8 cellular contexts compared by ENCODE assay signal in the genomic region with DNA sequence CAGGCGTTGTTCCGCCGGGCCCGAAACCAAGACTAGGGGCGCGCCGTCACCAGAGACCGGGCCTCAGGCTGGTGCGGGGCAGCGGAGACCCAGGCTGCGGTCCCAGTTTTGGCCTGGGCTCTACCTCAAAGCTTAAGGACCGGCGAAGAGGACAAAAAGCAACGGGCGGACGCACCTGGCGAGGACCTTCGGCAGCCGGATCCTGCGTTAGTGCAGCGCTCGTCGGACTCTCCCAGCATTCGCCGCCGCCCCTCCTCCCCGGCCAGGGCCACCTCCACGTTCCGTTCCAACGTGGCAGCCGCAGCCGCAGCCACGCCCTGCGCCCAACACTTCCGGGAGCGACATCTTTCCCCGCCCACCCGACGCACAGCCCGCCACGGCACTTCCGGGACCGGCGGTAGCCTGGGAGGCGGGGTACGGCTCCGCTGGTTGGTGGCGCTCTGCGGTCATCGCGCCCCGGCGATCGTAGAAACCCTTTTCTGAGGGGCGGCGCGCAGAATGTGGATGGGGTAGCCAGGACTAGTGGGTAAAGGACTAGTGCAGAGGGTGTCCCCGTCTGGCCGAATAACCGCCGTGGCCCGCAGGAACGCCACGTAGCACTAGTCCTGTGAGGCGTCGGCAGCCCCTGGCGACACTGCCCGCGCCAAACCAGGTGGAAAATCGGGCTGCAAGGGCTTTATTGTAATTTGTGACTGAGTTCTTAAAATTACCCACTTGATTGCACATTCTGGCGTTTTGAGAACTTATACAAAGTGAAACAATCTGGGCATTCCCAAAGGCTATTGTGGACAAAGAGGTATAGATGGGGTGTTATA. TPM values are rescaled to one million over a fixed set of nuclear protein-coding genes. Genes with fewer than 3 reads are reported as not detected.
DNase-seq lines count a peak whose midpoint lies in the region; ATAC-seq and TF ChIP-seq lines count a peak whose summit lies in the region.

A gene with protein sequence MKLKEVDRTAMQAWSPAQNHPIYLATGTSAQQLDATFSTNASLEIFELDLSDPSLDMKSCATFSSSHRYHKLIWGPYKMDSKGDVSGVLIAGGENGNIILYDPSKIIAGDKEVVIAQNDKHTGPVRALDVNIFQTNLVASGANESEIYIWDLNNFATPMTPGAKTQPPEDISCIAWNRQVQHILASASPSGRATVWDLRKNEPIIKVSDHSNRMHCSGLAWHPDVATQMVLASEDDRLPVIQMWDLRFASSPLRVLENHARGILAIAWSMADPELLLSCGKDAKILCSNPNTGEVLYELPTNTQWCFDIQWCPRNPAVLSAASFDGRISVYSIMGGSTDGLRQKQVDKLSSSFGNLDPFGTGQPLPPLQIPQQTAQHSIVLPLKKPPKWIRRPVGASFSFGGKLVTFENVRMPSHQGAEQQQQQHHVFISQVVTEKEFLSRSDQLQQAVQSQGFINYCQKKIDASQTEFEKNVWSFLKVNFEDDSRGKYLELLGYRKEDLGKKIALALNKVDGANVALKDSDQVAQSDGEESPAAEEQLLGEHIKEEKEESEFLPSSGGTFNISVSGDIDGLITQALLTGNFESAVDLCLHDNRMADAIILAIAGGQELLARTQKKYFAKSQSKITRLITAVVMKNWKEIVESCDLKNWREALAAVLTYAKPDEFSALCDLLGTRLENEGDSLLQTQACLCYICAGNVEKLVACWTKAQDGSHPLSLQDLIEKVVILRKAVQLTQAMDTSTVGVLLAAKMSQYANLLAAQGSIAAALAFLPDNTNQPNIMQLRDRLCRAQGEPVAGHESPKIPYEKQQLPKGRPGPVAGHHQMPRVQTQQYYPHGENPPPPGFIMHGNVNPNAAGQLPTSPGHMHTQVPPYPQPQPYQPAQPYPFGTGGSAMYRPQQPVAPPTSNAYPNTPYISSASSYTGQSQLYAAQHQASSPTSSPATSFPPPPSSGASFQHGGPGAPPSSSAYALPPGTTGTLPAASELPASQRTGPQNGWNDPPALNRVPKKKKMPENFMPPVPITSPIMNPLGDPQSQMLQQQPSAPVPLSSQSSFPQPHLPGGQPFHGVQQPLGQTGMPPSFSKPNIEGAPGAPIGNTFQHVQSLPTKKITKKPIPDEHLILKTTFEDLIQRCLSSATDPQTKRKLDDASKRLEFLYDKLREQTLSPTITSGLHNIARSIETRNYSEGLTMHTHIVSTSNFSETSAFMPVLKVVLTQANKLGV (minus strand): TSS at position 241 of the 815 bp plus-strand sequence. CDS start 9,217 bp downstream, outside the sequence.

- H2AFZ ChIP-seq in fibroblast of lung (ENCODE audit: low read length): peak within 1 kb of the TSS; percentile 68

- TF ChIP-seq CTCF in LNCAP (IDR thresholded peaks at IDR 0.05): peak; percentile 19; the same call in 1 of the 2 replicates
- no peak for TF ChIP-seq CTCF in fibroblast of lung (conservative IDR thresholded peaks at IDR 0.05 in 1 of 2, IDR thresholded peaks at IDR 0.05 in 1 of 2; ENCODE audit: low read depth in 1 of 2, low read length in 2 of 2)

- peaks cover 26% of the 10 kb centered on the region for H3K36me3 Mint-ChIP-seq in activated T-helper 17 cell treated with anti-CD3 and anti-CD28 coated beads, Interleukin-2, amount 50 U/mL, for 72 hours (ENCODE audit: low read depth)
- H3K36me3 Mint-ChIP-seq in naive thymus-derived CD8-positive, alpha-beta T cell: peaks cover 5 to 22% (median 14%) of the 10 kb centered on the region in 3 donors

- peak within 1 kb of the TSS; percentile 99 for H3K27ac ChIP-seq in fibroblast of lung (ENCODE audit: insufficient read depth, low read length)

- H3K4me3 ChIP-seq in fibroblast of lung (replicated peaks in 1 of 4; ENCODE audit: control extremely low read depth in 1 of 4, insufficient read depth in 1 of 4, low read depth in 3 of 4, low read length in 4 of 4): peak within 1 kb of the TSS; percentile 55 to 98 (median 88)

- peaks cover 12% of the 10 kb centered on the region for H3K4me1 Mint-ChIP-seq in activated T-helper 17 cell treated with anti-CD3 and anti-CD28 coated beads, Interleukin-2, amount 50 U/mL, for 72 hours
- H3K4me1 Mint-ChIP-seq in naive thymus-derived CD8-positive, alpha-beta T cell: peaks cover 3 to 44% (median 36%) of the 10 kb centered on the region in 4 donors

- H3K27me3 ChIP-seq in fibroblast of lung (ENCODE audit: control insufficient read depth, insufficient read depth, low read length): no peaks in the 10 kb centered on the region

- peak; percentile 95 for ATAC-seq in activated T-helper 17 cell treated with anti-CD3 and anti-CD28 coated beads, Interleukin-2, amount 50 U/mL, for 72 hours (replicated peaks)
- peak; percentile 90 to 91 for ATAC-seq in naive thymus-derived CD8-positive, alpha-beta T cell

- no peaks in the 10 kb centered on the region for H3K27me3 Mint-ChIP-seq in activated T-helper 17 cell treated with anti-CD3 and anti-CD28 coated beads, Interleukin-2, amount 50 U/mL, for 72 hours
- H3K27me3 Mint-ChIP-seq in naive thymus-derived CD8-positive, alpha-beta T cell: no peaks in the 10 kb centered on the region

- H3K27ac Mint-ChIP-seq in activated T-helper 17 cell treated with anti-CD3 and anti-CD28 coated beads, Interleukin-2, amount 50 U/mL, for 72 hours: peak within 1 kb of the TSS; percentile 94
- H3K27ac Mint-ChIP-seq in naive thymus-derived CD8-positive, alpha-beta T cell: peak within 1 kb of the TSS; percentile 92 to 99 (median 98)

- peaks cover 5% of the 10 kb centered on the region for H4K20me1 ChIP-seq in fibroblast of lung (ENCODE audit: control insufficient read depth, extremely low read depth, insufficient read depth, low read length)

- no peaks in the 10 kb centered on the region for H3K9me3 Mint-ChIP-seq in activated T-helper 17 cell treated with anti-CD3 and anti-CD28 coated beads, Interleukin-2, amount 50 U/mL, for 72 hours
- H3K9me3 Mint-ChIP-seq in naive thymus-derived CD8-positive, alpha-beta T cell: no peaks in the 10 kb centered on the region

- H3K36me3 ChIP-seq in fibroblast of lung (ENCODE audit: control insufficient read depth, insufficient read depth, low read length): peaks cover 7% of the 10 kb centered on the region

- peak within 1 kb of the TSS; percentile 100 for H3K9ac ChIP-seq in fibroblast of lung (ENCODE audit: insufficient read depth, low read length)

- no peaks in the 10 kb centered on the region for H3K9me3 ChIP-seq in fibroblast of lung (ENCODE audit: control insufficient read depth, insufficient read depth, low read depth, low read length)

- H3K4me3 Mint-ChIP-seq in activated T-helper 17 cell treated with anti-CD3 and anti-CD28 coated beads, Interleukin-2, amount 50 U/mL, for 72 hours: peak within 1 kb of the TSS; percentile 95
- peak within 1 kb of the TSS; percentile 87 to 98 (median 94) for H3K4me3 Mint-ChIP-seq in naive thymus-derived CD8-positive, alpha-beta T cell

- peaks cover 52% of the 10 kb centered on the region for H3K79me2 ChIP-seq in fibroblast of lung (ENCODE audit: control insufficient read depth, insufficient read depth, low read length)

- H3K4me2 ChIP-seq in fibroblast of lung (ENCODE audit: extremely low read depth, insufficient read depth, low read length): peak within 1 kb of the TSS; percentile 52

- H3K4me1 ChIP-seq in fibroblast of lung (ENCODE audit: control insufficient read depth, extremely low read depth, insufficient read depth, low read length): peaks cover under 1% of the 10 kb centered on the region

- DNase-seq in Daoy (ENCODE audit: low read depth) (peak; percentile 94), GOT3 (lab: John Stamatoyannopoulos, UW) (peak; percentile 82), RPMI8226 (peak; percentile 95), fibroblast of lung (ENCODE audit: low read depth in 2 of 2) (peak; percentile 92 to 94)
- DNase-seq in naive thymus-derived CD8-positive, alpha-beta T cell: peak; percentile 92 to 98 (median 96)
- DNase-seq in stimulated activated naive CD4-positive, alpha-beta T cell (lab: John Stamatoyannopoulos, UW): peak; percentile 91 to 96 (median 94)

- POLR2A ChIA-PET in naive thymus-derived CD8-positive, alpha-beta T cell (lab: Charles Lee): interaction anchor here (0.6 to 3.7 kb wide), 5 partner anchors 9 to 144 kb away, joined by 3 to 40 read pairs (median 3); partner anchors contain the start of genes COPS4, LIN54 and THAP9

RNA-seq across cellular contexts. Expression of the gene that starts here (rescaled TPM):
- total RNA-seq in Daoy (2014; rRNA removed; shearing (Covaris generic)): 63.3 and 79.6 TPM in 2 replicates
- total RNA-seq in activated T-helper 17 cell treated with anti-CD3 and anti-CD28 coated beads, Interleukin-2, amount 50 U/mL, for 72 hours: 100 to 1,000 TPM in 1 of 2 donors, 10 to 100 TPM in 1; 82.6 to 124 TPM
- 297 and 342 TPM in 2 replicates for total RNA-seq in fibroblast of lung
- 421 and 472 TPM in 2 replicates for polyA plus RNA-seq in fibroblast of lung
- 226 and 287 TPM in 2 replicates for polyA plus RNA-seq in fibroblast of lung (2012)
- 148 and 211 TPM in 2 replicates for polyA minus RNA-seq in fibroblast of lung (ENCODE audit: low replicate concordance)
- total RNA-seq in naive thymus-derived CD8-positive, alpha-beta T cell: 100 to 1,000 TPM; 130 to 145 TPM
- polyA plus RNA-seq in naive thymus-derived CD8-positive, alpha-beta T cell: 100 to 1,000 TPM; 101 to 131 (median 112) TPM

Comparison
In these comparisons a context has a peak if more than half of its experiments do, and no peak if none do; other contexts are left out.
1. Peak in every context shown above with its lines: DNase-seq, ATAC-seq, H3K4me3 ChIP-seq and H3K27ac ChIP-seq.